20 cellular contexts compared by ENCODE assay signal in the genomic region with DNA sequence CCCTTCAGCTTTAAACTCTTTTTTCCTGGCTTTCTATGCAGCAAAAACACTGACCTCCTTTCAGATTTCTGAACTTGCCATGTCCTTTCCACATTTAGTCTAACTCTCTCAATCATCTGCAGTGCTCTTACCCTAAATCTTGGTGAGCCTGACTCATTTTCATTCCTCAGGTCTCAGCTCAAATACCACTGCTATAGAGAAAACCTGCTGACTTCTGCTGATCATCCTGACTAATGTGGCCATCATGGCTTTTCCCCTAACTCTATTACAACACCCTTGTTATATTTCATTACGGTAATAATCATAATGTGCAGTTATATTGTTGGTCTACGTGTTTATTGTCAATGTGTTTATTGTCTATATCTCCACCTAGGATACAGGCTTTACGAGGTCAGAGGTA.
"Had no signal": no experiment of that assay in that cellular context is flagged by ENCODE, and none has a peak within 500 bp of the region (broad histone marks: within the 10 kb centered on the region; RNA-seq: fewer than 3 reads in every experiment).

No MANE protein-coding gene starts in this region.

- H3K4me1 Mint-ChIP-seq: memory B cell; nephron progenitor cell; stimulated activated naive CD8-positive, alpha-beta T cell treated with anti-CD3 and anti-CD28 coated beads, Interleukin-15, amount 100 ng/mL, for 72 hours had no signal

- H3K27ac Mint-ChIP-seq: activated naive CD8-positive, alpha-beta T cell treated with anti-CD3 and anti-CD28 coated beads for 36 hours; activated T-cell treated with anti-CD3 and anti-CD28 coated beads, Interleukin-2, amount 50 U/mL, for 24 hours; memory B cell; nephron progenitor cell; stimulated activated naive CD8-positive, alpha-beta T cell treated with anti-CD3 and anti-CD28 coated beads, Interleukin-15, amount 100 ng/mL, for 72 hours; T-helper 2 cell treated with Interferon-gamma antibody and Interleukin-4, amounts not matched to agents 5 μg/mL and 100 μg/mL, for 36 hours had no signal

- H3K9me3 Mint-ChIP-seq: memory B cell; stimulated activated naive CD8-positive, alpha-beta T cell treated with anti-CD3 and anti-CD28 coated beads, Interleukin-15, amount 100 ng/mL, for 72 hours; T-helper 2 cell treated with Interferon-gamma antibody and Interleukin-4, amounts not matched to agents 5 μg/mL and 100 μg/mL, for 36 hours had no signal

- H3K4me3 ChIP-seq: tibial artery had no signal

- H3K36me3 Mint-ChIP-seq: memory B cell had no signal

- ATAC-seq: right cardiac atrium; SK-N-SH treated with all-trans-retinoic acid at 6 μM for 48 hours; stimulated activated naive CD8-positive, alpha-beta T cell treated with anti-CD3 and anti-CD28 coated beads, Interleukin-15, amount 100 ng/mL, for 72 hours had no signal

- H3K36me3 ChIP-seq: tibial artery had no signal

- H3K27me3 Mint-ChIP-seq: activated naive CD8-positive, alpha-beta T cell treated with anti-CD3 and anti-CD28 coated beads for 36 hours; activated T-cell treated with anti-CD3 and anti-CD28 coated beads, Interleukin-2, amount 50 U/mL, for 24 hours; stimulated activated naive CD8-positive, alpha-beta T cell treated with anti-CD3 and anti-CD28 coated beads, Interleukin-15, amount 100 ng/mL, for 72 hours had no signal

- H2AFZ ChIP-seq: parathyroid adenoma had no signal

- H3K27me3 ChIP-seq: tibial artery had no signal

- H3K27ac ChIP-seq: parathyroid adenoma, tibial artery, VCaP had no signal

- H3K9ac ChIP-seq: parathyroid adenoma had no signal

- H3K4me1 ChIP-seq: parathyroid adenoma, tibial artery had no signal

- H3K79me2 ChIP-seq: parathyroid adenoma had no signal

- H3K9me3 ChIP-seq: tibial artery had no signal

- DNase-seq: activated CD4-positive, alpha-beta T cell treated with anti-CD3 and anti-CD28 coated beads for 1 hour; activated naive CD4-positive, alpha-beta T cell treated with Interleukin-2 at 50 U/mL for 16 hours; activated naive CD8-positive, alpha-beta T cell treated with anti-CD3 and anti-CD28 coated beads for 36 hours; activated T-cell treated with anti-CD3 and anti-CD28 coated beads, Interleukin-2, amount 50 U/mL, for 24 hours; amniotic stem cell; dermis blood vessel endothelial cell; effector CD8-positive, alpha-beta T cell; glutamatergic neuron; hypothalamus; nephron progenitor cell; right cardiac atrium; stimulated activated CD4-positive, alpha-beta T cell treated with anti-CD3 and anti-CD28 coated beads, Interleukin-12 subunit alpha, Interleukin-12 subunit beta, amount 100 ng/mL, for 4 hours; stimulated activated CD4-positive, alpha-beta T cell treated with anti-CD3 and anti-CD28 coated beads, Interleukin-4, amount 100 ng/mL, for 4 hours; stimulated activated naive CD8-positive, alpha-beta T cell treated with anti-CD3 and anti-CD28 coated beads, Interleukin-15, amount 100 ng/mL, for 72 hours; tibial artery had no signal

- H3K4me3 Mint-ChIP-seq: activated naive CD8-positive, alpha-beta T cell treated with anti-CD3 and anti-CD28 coated beads for 36 hours; activated T-cell treated with anti-CD3 and anti-CD28 coated beads, Interleukin-2, amount 50 U/mL, for 24 hours; memory B cell; nephron progenitor cell; stimulated activated naive CD8-positive, alpha-beta T cell treated with anti-CD3 and anti-CD28 coated beads, Interleukin-15, amount 100 ng/mL, for 72 hours; T-helper 2 cell treated with Interferon-gamma antibody and Interleukin-4, amounts not matched to agents 5 μg/mL and 100 μg/mL, for 36 hours had no signal
